In the genomic region with DNA sequence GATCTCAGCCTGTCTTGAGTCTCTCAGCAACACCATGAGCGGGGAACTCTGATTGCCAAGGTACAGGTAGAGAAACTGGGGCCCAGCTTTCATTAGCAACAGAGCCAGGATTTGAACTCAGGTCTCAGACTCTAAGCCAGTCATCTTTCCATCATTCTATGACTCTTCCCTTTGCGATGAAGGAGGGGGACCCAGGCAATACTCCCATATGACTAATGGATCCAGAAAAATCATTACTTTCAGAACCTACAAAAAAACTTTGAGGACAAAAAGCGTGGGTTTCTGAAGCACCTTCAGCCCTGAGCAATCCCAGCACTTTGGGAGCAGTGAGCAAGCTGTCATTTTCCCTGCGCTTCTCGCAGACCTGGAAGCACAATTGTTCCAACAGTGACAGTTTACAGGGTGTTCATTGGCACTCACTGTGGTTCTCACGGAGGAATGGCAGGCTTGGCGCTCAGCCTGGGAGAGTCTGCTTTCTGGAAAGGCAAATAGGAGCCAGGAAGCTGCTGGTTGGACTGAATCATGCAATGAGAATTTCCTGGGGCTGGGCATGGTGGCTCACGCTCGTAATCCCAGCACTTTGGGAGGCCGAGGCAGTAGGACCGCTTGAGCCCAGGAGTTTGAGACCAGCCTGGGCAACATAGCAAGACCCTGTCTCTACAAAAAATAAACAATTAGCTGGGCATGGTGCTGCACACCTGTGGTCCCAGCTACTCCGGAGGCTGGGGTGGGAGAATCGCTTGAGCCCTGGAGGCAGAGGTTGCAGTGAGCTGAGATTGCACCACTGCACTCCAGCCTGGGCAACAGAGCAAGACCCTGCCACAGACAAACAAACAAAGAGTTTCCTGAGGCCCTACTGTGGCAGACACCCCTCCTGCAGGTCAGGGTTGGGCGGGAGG, we compare ENCODE assay signal across 1 cellular context.
TF ChIP-seq lines count a peak whose summit lies in the region.

No MANE protein-coding gene starts in this region.

TF ChIP-seq in IMR-90, 13 proteins besides CTCF, POLR2A, EP300 and RAD21:
- TF ChIP-seq MAZ (IDR thresholded peaks at IDR 0.05; ENCODE audit: borderline replicate concordance, low read depth, low read length) (no peak; the same call in 1 of the 2 replicates), FOS (IDR thresholded peaks at IDR 0.05; ENCODE audit: low read depth, low read length) (peak; percentile 27; the same call in 1 of the 2 replicates), CEBPB (IDR thresholded peaks at IDR 0.05; ENCODE audit: low read depth, low read length) (no peak), MAFK (IDR thresholded peaks at IDR 0.05; ENCODE audit: low read depth, low read length) (no peak), MXI1 (IDR thresholded peaks at IDR 0.05; ENCODE audit: borderline replicate concordance, low read depth, low read length) (0 out of 2 replicates have a peak, but pooled peaks have one; percentile 33), SMC3 (IDR thresholded peaks at IDR 0.05; ENCODE audit: low read depth, low read length) (no peak), BHLHE40 (IDR thresholded peaks at IDR 0.05; ENCODE audit: low read depth, low read length) (no peak), CHD1 (IDR thresholded peaks at IDR 0.05; ENCODE audit: low read depth, low read length) (no peak)
- TF ChIP-seq, protein P1, sequence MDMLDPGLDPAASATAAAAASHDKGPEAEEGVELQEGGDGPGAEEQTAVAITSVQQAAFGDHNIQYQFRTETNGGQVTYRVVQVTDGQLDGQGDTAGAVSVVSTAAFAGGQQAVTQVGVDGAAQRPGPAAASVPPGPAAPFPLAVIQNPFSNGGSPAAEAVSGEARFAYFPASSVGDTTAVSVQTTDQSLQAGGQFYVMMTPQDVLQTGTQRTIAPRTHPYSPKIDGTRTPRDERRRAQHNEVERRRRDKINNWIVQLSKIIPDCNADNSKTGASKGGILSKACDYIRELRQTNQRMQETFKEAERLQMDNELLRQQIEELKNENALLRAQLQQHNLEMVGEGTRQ (IDR thresholded peaks at IDR 0.05; ENCODE audit: low read depth, low read length): no peak
